ENCODE assay signal across 1 cellular context in the genomic region with DNA sequence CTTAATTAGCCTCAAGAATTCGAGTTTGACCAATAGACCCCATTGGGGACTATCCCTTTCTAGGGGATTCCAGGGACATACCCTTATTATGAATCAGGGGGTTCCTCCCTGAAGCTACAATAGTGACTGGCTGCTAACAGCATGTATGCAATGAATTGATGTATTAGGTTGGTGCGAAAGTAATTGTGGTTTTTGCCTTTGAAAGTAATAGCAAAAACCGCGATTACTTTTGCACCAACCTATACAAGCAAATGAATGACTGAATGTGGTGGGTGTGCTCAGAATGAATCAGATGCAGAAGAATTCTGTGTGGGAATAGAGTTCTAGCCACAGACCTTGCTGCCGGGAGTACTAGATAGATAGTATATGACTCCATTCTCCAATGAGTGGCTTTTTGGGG.
TF ChIP-seq lines count a peak whose summit lies in the region.

No MANE protein-coding gene starts in this region.

TF ChIP-seq in GM12878, 131 proteins besides CTCF, POLR2A, EP300 and RAD21 (continued from another document):
- TF ChIP-seq IRF5 (IDR thresholded peaks at IDR 0.05; ENCODE audit: borderline replicate concordance) (no peak), BCL11A (IDR thresholded peaks at IDR 0.05; ENCODE audit: low read depth, low read length) (peak; percentile 88), MEF2B (IDR thresholded peaks at IDR 0.05; ENCODE audit: partially characterized antibody, poor library complexity, severe bottlenecking) (peak; percentile 51), SUPT20H (IDR thresholded peaks at IDR 0.05; ENCODE audit: borderline replicate concordance, control insufficient read depth, low read depth, low read length) (no peak), BCL3 (IDR thresholded peaks at IDR 0.05; ENCODE audit: borderline replicate concordance, insufficient read depth, low read depth, low read length, poor library complexity, severe bottlenecking) (peak; percentile 46), YBX1 (IDR thresholded peaks at IDR 0.05) (no peak), CHD1 (IDR thresholded peaks at IDR 0.05; ENCODE audit: low read depth, low read length) (no peak), PAX5 (IDR thresholded peaks at IDR 0.05; ENCODE audit: borderline replicate concordance, low read depth, low read length) (0 out of 2 replicates have a peak, but pooled peaks have one; percentile 13), JUNB (IDR thresholded peaks at IDR 0.05) (peak; percentile 74), RBBP5 (conservative IDR thresholded peaks at IDR 0.05) (no peak), CBX5 (IDR thresholded peaks at IDR 0.05; ENCODE audit: low read depth) (no peak), NR2F1 (conservative IDR thresholded peaks at IDR 0.05) (0 out of 2 replicates have a peak, but pooled peaks have one; percentile 16), EED (IDR thresholded peaks at IDR 0.05; ENCODE audit: low read depth) (0 out of 2 replicates have a peak, but pooled peaks have one; percentile 11), ZBTB40 (IDR thresholded peaks at IDR 0.05; ENCODE audit: borderline replicate concordance) (peak; percentile 56; the same call in 1 of the 2 replicates), IKZF2 (IDR thresholded peaks at IDR 0.05) (peak; percentile 37 to 71; a peak in 2 of 4 replicates), ZSCAN29 (IDR thresholded peaks at IDR 0.05) (no peak), ETV6 (conservative IDR thresholded peaks at IDR 0.05 in 1 of 2, IDR thresholded peaks at IDR 0.05 in 1 of 2; ENCODE audit: borderline replicate concordance in 1 of 2, low read depth in 1 of 2) (no peak), ZNF217 (IDR thresholded peaks at IDR 0.05) (0 out of 2 replicates have a peak, but pooled peaks have one; percentile 26), TCF3 (IDR thresholded peaks at IDR 0.05; ENCODE audit: borderline replicate concordance, insufficient read depth, low read depth, low read length) (no peak), LARP7 (IDR thresholded peaks at IDR 0.05) (no peak), IRF4 (IDR thresholded peaks at IDR 0.05; ENCODE audit: low read depth, low read length) (peak; percentile 65; the same call in 1 of the 2 replicates), BCLAF1 (IDR thresholded peaks at IDR 0.05) (no peak), PAX8 (IDR thresholded peaks at IDR 0.05) (no peak), NBN (IDR thresholded peaks at IDR 0.05) (no peak), POLR2AphosphoS2 (IDR thresholded peaks at IDR 0.05; ENCODE audit: low read depth, low read length) (no peak), NFIC (IDR thresholded peaks at IDR 0.05; ENCODE audit: low read depth, low read length) (peak; percentile 64), MTA2 (IDR thresholded peaks at IDR 0.05; ENCODE audit: low read depth) (peak; percentile 89), HDAC2 (IDR thresholded peaks at IDR 0.05) (no peak), CBX3 (IDR thresholded peaks at IDR 0.05; ENCODE audit: borderline replicate concordance, low read depth) (no peak)
- TF ChIP-seq, protein P1, sequence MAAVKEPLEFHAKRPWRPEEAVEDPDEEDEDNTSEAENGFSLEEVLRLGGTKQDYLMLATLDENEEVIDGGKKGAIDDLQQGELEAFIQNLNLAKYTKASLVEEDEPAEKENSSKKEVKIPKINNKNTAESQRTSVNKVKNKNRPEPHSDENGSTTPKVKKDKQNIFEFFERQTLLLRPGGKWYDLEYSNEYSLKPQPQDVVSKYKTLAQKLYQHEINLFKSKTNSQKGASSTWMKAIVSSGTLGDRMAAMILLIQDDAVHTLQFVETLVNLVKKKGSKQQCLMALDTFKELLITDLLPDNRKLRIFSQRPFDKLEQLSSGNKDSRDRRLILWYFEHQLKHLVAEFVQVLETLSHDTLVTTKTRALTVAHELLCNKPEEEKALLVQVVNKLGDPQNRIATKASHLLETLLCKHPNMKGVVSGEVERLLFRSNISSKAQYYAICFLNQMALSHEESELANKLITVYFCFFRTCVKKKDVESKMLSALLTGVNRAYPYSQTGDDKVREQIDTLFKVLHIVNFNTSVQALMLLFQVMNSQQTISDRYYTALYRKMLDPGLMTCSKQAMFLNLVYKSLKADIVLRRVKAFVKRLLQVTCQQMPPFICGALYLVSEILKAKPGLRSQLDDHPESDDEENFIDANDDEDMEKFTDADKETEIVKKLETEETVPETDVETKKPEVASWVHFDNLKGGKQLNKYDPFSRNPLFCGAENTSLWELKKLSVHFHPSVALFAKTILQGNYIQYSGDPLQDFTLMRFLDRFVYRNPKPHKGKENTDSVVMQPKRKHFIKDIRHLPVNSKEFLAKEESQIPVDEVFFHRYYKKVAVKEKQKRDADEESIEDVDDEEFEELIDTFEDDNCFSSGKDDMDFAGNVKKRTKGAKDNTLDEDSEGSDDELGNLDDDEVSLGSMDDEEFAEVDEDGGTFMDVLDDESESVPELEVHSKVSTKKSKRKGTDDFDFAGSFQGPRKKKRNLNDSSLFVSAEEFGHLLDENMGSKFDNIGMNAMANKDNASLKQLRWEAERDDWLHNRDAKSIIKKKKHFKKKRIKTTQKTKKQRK (IDR thresholded peaks at IDR 0.05; ENCODE audit: low read depth, low read length): no peak
- TF ChIP-seq, protein P2, sequence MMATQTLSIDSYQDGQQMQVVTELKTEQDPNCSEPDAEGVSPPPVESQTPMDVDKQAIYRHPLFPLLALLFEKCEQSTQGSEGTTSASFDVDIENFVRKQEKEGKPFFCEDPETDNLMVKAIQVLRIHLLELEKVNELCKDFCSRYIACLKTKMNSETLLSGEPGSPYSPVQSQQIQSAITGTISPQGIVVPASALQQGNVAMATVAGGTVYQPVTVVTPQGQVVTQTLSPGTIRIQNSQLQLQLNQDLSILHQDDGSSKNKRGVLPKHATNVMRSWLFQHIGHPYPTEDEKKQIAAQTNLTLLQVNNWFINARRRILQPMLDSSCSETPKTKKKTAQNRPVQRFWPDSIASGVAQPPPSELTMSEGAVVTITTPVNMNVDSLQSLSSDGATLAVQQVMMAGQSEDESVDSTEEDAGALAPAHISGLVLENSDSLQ (IDR thresholded peaks at IDR 0.05): peak; percentile 28; the same call in 1 of the 2 replicates
